ENCODE assay signal across 21 cellular contexts in genomic region chr5:77397686-77398300, GRCh38.
"Had no signal": no experiment of that assay in that cellular context is flagged by ENCODE, and none has a peak within 500 bp of the region (broad histone marks: within the 10 kb centered on the region; RNA-seq: fewer than 3 reads in every experiment).

No MANE protein-coding gene starts in this region.

- H3K4me3 ChIP-seq: breast epithelium, esophagus squamous epithelium, lower lobe of right lung, prostate gland, right atrium auricular region, thoracic aorta, upper lobe of right lung had no signal

- FAIRE-seq: endothelial cell of umbilical vein, small intestine had no signal

- H3K27ac ChIP-seq: breast epithelium, esophagus squamous epithelium, lower lobe of right lung, prostate gland, right atrium auricular region, thoracic aorta, upper lobe of right lung had no signal

- DNase-seq: activated CD4-positive, alpha-beta T cell treated with anti-CD3 and anti-CD28 coated beads, Interleukin-2, amount 50 U/mL, for 1 hour; activated CD8-positive, alpha-beta memory T cell treated with anti-CD3 and anti-CD28 coated beads, Interleukin-2, amount 50 U/mL, for 4 hours; activated naive CD4-positive, alpha-beta T cell treated with anti-CD3 and anti-CD28 coated beads for 36 hours; activated T-cell treated with anti-CD3 and anti-CD28 coated beads, Interleukin-2, amount 50 U/mL, for 4 hours; cortex of kidney; effector CD8-positive, alpha-beta T cell; esophagus squamous epithelium; left colon; lower lobe of right lung; occipital lobe; small intestine; stimulated activated CD4-positive, alpha-beta T cell treated with anti-CD3 and anti-CD28 coated beads, Interleukin-15, amount 100 ng/mL, for 24 hours; stimulated activated CD4-positive, alpha-beta T cell treated with anti-CD3 and anti-CD28 coated beads, Interleukin-4, amount 100 ng/mL, for 24 hours; upper lobe of right lung had no signal

- H3K36me3 ChIP-seq: breast epithelium, esophagus squamous epithelium, lower lobe of right lung, prostate gland, right atrium auricular region, thoracic aorta, upper lobe of right lung had no signal

- H3K27me3 ChIP-seq: breast epithelium, esophagus squamous epithelium, right atrium auricular region, upper lobe of right lung had no signal

- H3K9me3 ChIP-seq: breast epithelium, esophagus squamous epithelium, lower lobe of right lung, prostate gland, right atrium auricular region, thoracic aorta, upper lobe of right lung had no signal

- ATAC-seq: activated CD4-positive, CD25-positive, alpha-beta regulatory T cell treated with anti-CD3 and anti-CD28 coated beads, Interleukin-2, amount 50 U/mL, for 24 hours; activated T-cell treated with anti-CD3 and anti-CD28 coated beads, Interleukin-2, amount 50 U/mL, for 4 hours; left colon; lower lobe of right lung; stimulated activated effector memory CD8-positive, alpha-beta T cell treated with anti-CD3 and anti-CD28 coated beads, Interleukin-12 subunit alpha, Interleukin-12 subunit beta, amount 100 ng/mL, for 72 hours; upper lobe of right lung had no signal

- H3K4me1 ChIP-seq: breast epithelium, esophagus squamous epithelium, lower lobe of right lung, prostate gland, right atrium auricular region, upper lobe of right lung had no signal
